Comparison of ENCODE assay signal across 4 cellular contexts in genomic region chr12:124828264-124829007, GRCh38.
TF ChIP-seq lines count a peak whose summit lies in the region.

No MANE protein-coding gene starts in this region.

TF ChIP-seq in A549, 52 proteins besides CTCF, POLR2A, EP300 and RAD21 (continues in another document):
- TF ChIP-seq CEBPB (IDR thresholded peaks at IDR 0.05) (peak in 1 of 2 experiments; percentile 6; a peak in 2 of 4 replicates), E2F6 (IDR thresholded peaks at IDR 0.05; ENCODE audit: borderline replicate concordance, low read depth) (peak; percentile 29; the same call in 1 of the 2 replicates), GATA3 (IDR thresholded peaks at IDR 0.05; ENCODE audit: borderline replicate concordance) (no peak), FOXS1 (CRISPR knock-in tag; IDR thresholded peaks at IDR 0.05) (0 out of 2 replicates have a peak, but pooled peaks have one; percentile 29), SMC3 (IDR thresholded peaks at IDR 0.05) (no peak), CBX8 (IDR thresholded peaks at IDR 0.05) (no peak), MYC (IDR thresholded peaks at IDR 0.05; ENCODE audit: borderline replicate concordance, low read length) (no peak; the same call in 1 of the 2 replicates), CHD2 (IDR thresholded peaks at IDR 0.05; ENCODE audit: low read length, partially characterized antibody) (no peak), BHLHE40 (IDR thresholded peaks at IDR 0.05; ENCODE audit: low read depth, low read length) (0 out of 2 replicates have a peak, but pooled peaks have one; percentile 37), HOXA7 (CRISPR knock-in tag; IDR thresholded peaks at IDR 0.05) (no peak), FOSB (CRISPR knock-in tag; IDR thresholded peaks at IDR 0.05) (0 out of 2 replicates have a peak, but pooled peaks have one; percentile 15)
- TF ChIP-seq, protein P1, sequence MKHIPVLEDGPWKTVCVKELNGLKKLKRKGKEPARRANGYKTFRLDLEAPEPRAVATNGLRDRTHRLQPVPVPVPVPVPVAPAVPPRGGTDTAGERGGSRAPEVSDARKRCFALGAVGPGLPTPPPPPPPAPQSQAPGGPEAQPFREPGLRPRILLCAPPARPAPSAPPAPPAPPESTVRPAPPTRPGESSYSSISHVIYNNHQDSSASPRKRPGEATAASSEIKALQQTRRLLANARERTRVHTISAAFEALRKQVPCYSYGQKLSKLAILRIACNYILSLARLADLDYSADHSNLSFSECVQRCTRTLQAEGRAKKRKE (CRISPR knock-in tag; IDR thresholded peaks at IDR 0.05; ENCODE audit: low read depth): no peak
- TF ChIP-seq, protein P2, sequence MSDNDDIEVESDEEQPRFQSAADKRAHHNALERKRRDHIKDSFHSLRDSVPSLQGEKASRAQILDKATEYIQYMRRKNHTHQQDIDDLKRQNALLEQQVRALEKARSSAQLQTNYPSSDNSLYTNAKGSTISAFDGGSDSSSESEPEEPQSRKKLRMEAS (IDR thresholded peaks at IDR 0.05): peak; percentile 76
- TF ChIP-seq, protein P3, sequence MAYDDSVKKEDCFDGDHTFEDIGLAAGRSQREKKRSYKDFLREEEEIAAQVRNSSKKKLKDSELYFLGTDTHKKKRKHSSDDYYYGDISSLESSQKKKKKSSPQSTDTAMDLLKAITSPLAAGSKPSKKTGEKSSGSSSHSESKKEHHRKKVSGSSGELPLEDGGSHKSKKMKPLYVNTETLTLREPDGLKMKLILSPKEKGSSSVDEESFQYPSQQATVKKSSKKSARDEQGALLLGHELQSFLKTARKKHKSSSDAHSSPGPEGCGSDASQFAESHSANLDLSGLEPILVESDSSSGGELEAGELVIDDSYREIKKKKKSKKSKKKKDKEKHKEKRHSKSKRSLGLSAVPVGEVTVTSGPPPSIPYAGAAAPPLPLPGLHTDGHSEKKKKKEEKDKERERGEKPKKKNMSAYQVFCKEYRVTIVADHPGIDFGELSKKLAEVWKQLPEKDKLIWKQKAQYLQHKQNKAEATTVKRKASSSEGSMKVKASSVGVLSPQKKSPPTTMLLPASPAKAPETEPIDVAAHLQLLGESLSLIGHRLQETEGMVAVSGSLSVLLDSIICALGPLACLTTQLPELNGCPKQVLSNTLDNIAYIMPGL (CRISPR knock-in tag; IDR thresholded peaks at IDR 0.05; ENCODE audit: borderline replicate concordance): no peak

TF ChIP-seq in HEK293, 187 proteins besides CTCF, POLR2A, EP300 and RAD21:
- TF ChIP-seq EGR2 (tag by site-specific recombination; IDR thresholded peaks at IDR 0.05; ENCODE audit: low read depth): 0 out of 2 replicates have a peak, but pooled peaks have one; percentile 20
- peak; percentile 35; the same call in 1 of the 2 replicates for TF ChIP-seq SP2 (tag by site-specific recombination; IDR thresholded peaks at IDR 0.05)
- TF ChIP-seq, protein P4, sequence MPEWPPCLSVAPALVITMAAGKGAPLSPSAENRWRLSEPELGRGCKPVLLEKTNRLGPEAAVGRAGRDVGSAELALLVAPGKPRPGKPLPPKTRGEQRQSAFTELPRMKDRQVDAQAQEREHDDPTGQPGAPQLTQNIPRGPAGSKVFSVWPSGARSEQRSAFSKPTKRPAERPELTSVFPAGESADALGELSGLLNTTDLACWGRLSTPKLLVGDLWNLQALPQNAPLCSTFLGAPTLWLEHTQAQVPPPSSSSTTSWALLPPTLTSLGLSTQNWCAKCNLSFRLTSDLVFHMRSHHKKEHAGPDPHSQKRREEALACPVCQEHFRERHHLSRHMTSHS (tag by site-specific recombination; IDR thresholded peaks at IDR 0.05): no peak
- no peak for TF ChIP-seq ZNF785 (tag by site-specific recombination; IDR thresholded peaks at IDR 0.05)
- TF ChIP-seq ZNF600 (tag by site-specific recombination; IDR thresholded peaks at IDR 0.05): 0 out of 2 replicates have a peak, but pooled peaks have one; percentile 24

TF ChIP-seq in GM12878, 131 proteins besides CTCF, POLR2A, EP300 and RAD21:
- TF ChIP-seq BHLHE40 (IDR thresholded peaks at IDR 0.05; ENCODE audit: borderline replicate concordance in 1 of 2, low read depth in 2 of 2, low read length in 1 of 2) (peak in 1 of 2 experiments; percentile 38; a peak in 1 of 4 replicates), BCL3 (IDR thresholded peaks at IDR 0.05; ENCODE audit: borderline replicate concordance, insufficient read depth, low read depth, low read length, poor library complexity, severe bottlenecking) (no peak), MLLT1 (IDR thresholded peaks at IDR 0.05) (peak; percentile 46; the same call in 1 of the 2 replicates)

TF ChIP-seq in liver, 16 proteins besides CTCF, POLR2A, EP300 and RAD21:
- TF ChIP-seq EGR1 (IDR thresholded peaks at IDR 0.05; ENCODE audit: low read depth in 2 of 2) (no peak), YY1 (IDR thresholded peaks at IDR 0.05) (peak; percentile 48), SP1 (IDR thresholded peaks at IDR 0.05) (peak; percentile 88), FOXA1 (IDR thresholded peaks at IDR 0.05) (peak; percentile 22), RXRA (IDR thresholded peaks at IDR 0.05) (peak; percentile 82 to 88), NR2F2 (IDR thresholded peaks at IDR 0.05) (peak; percentile 53), JUND (IDR thresholded peaks at IDR 0.05) (peak; percentile 90 to 92), HNF4A (conservative IDR thresholded peaks at IDR 0.05) (peak; percentile 87 to 88), FOXA2 (IDR thresholded peaks at IDR 0.05) (peak; percentile 48), HNF4G (IDR thresholded peaks at IDR 0.05) (peak; percentile 70), GABPA (IDR thresholded peaks at IDR 0.05 in 1 of 2, conservative IDR thresholded peaks at IDR 0.05 in 1 of 2) (peak in 1 of 2 donors; percentile 28), TAF1 (conservative IDR thresholded peaks at IDR 0.05) (no peak), REST (IDR thresholded peaks at IDR 0.05) (peak; percentile 68)
- TF ChIP-seq, protein P2 (IDR thresholded peaks at IDR 0.05): peak; percentile 60
- TF ChIP-seq, protein P5, sequence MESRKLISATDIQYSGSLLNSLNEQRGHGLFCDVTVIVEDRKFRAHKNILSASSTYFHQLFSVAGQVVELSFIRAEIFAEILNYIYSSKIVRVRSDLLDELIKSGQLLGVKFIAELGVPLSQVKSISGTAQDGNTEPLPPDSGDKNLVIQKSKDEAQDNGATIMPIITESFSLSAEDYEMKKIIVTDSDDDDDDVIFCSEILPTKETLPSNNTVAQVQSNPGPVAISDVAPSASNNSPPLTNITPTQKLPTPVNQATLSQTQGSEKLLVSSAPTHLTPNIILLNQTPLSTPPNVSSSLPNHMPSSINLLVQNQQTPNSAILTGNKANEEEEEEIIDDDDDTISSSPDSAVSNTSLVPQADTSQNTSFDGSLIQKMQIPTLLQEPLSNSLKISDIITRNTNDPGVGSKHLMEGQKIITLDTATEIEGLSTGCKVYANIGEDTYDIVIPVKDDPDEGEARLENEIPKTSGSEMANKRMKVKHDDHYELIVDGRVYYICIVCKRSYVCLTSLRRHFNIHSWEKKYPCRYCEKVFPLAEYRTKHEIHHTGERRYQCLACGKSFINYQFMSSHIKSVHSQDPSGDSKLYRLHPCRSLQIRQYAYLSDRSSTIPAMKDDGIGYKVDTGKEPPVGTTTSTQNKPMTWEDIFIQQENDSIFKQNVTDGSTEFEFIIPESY (IDR thresholded peaks at IDR 0.05): peak; percentile 37
- TF ChIP-seq, protein P6, sequence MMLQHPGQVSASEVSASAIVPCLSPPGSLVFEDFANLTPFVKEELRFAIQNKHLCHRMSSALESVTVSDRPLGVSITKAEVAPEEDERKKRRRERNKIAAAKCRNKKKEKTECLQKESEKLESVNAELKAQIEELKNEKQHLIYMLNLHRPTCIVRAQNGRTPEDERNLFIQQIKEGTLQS (IDR thresholded peaks at IDR 0.05): no peak
